14 cellular contexts compared by ENCODE assay signal in the genomic region with DNA sequence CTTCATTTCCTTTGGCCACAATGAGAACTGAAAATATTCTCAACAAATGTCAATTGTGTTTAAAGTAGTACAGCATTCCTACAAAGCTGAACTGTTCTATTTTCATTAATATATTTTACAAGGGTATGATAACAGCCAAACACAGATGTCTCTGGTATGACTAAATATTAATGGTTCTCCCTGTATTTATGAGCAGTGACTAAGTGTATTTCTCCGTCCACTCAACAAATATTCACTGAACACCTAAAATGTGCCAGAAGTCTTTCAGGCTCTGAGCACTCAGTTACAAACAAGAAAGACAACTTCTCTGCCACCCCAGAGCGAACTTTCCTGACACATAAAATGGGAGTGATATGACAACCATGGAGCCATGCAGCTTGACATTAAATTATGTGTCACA.
"Had no signal": no experiment of that assay in that cellular context is flagged by ENCODE, and none has a peak within 500 bp of the region (broad histone marks: within the 10 kb centered on the region; RNA-seq: fewer than 3 reads in every experiment).

No MANE protein-coding gene starts in this region.

- H3K27me3 ChIP-seq: heart left ventricle, neutrophil, pancreas, right atrium auricular region, upper lobe of left lung had no signal

- ATAC-seq: activated CD4-positive, CD25-positive, alpha-beta regulatory T cell treated with anti-CD3 and anti-CD28 coated beads, Interleukin-2, amount 50 U/mL, for 24 hours; heart left ventricle; left ventricle myocardium superior; pancreas; psoas muscle; stimulated activated naive CD8-positive, alpha-beta T cell treated with anti-CD3 and anti-CD28 coated beads, Interleukin-15, Interleukin-2, amounts not matched to agents 100 U/mL and 50 U/mL, for 24 hours had no signal

- H3K4me3 ChIP-seq: heart left ventricle, pancreas, psoas muscle, right atrium auricular region, upper lobe of left lung had no signal

- H3K4me1 ChIP-seq: heart left ventricle, pancreas, psoas muscle, right atrium auricular region, upper lobe of left lung had no signal

- H3K36me3 ChIP-seq: right atrium auricular region had no signal

- DNase-seq: activated CD4-positive, alpha-beta T cell treated with anti-CD3 and anti-CD28 coated beads, Interleukin-2, amount 10 ng/mL, durations not matched to agents 7 days and 5 days; activated gamma-delta T cell treated with Interleukin-2 at 50 U/mL for 16 hours; activated T-cell treated with anti-CD3 and anti-CD28 coated beads, Interleukin-2, amount 50 U/mL, for 1 hour; aorta; heart left ventricle; left ventricle myocardium superior; pancreas; psoas muscle; stimulated activated CD4-positive, alpha-beta T cell treated with anti-CD3 and anti-CD28 coated beads, Interleukin-4, amount 100 ng/mL, for 4 hours; stimulated activated naive CD8-positive, alpha-beta T cell treated with anti-CD3 and anti-CD28 coated beads, Interleukin-15, Interleukin-2, amounts not matched to agents 100 U/mL and 50 U/mL, for 24 hours; upper lobe of left lung had no signal

- H3K27ac ChIP-seq: heart left ventricle, neutrophil, pancreas, psoas muscle, right atrium auricular region, upper lobe of left lung had no signal
